Comparison of ENCODE assay signal across 22 cellular contexts in the genomic region with DNA sequence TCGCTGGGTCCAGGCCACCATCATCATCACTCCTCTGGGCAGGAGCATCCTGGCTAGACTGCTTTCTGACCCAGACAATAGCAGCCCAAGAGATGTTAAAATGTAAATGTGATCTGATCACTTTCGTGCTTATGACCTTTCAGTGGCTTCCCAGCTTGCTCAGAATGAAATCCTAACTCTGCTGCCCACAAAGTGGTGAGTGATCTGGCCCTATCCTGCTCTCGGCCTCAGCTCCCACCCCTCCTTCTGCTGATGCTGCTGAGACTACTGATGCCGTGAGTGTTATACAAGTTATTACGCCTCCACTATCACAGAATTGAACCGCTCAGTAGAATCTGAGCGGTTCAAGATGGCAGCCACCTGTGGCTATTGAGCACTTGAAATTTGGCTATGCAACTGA. TPM values are rescaled to one million over a fixed set of nuclear protein-coding genes. Genes with fewer than 3 reads are reported as not detected.
"Had no signal": no experiment of that assay in that cellular context is flagged by ENCODE, and none has a peak within 500 bp of the region (broad histone marks: within the 10 kb centered on the region; RNA-seq: fewer than 3 reads in every experiment).

No MANE protein-coding gene starts in this region.

- H3K4me1 ChIP-seq: breast epithelium, gastrocnemius medialis, thyroid gland had no signal

- H3K4me2 ChIP-seq: smooth muscle cell had no signal

- H3K27ac Mint-ChIP-seq: activated naive CD4-positive, alpha-beta T cell treated with anti-CD3 and anti-CD28 coated beads, Interleukin-2, amount 10 ng/mL, durations not matched to agents 7 days and 5 days; activated T-cell treated with anti-CD3 and anti-CD28 coated beads, Interleukin-2, amount 50 U/mL, for 24 hours; nephron; T-helper 1 cell treated with Interleukin-12 subunit alpha and Interleukin-12 subunit beta and Interleukin-4 antibody, amounts not matched to agents 30 μg/mL and 1 μg/mL, for 36 hours had no signal

- H3K4me3 Mint-ChIP-seq: activated naive CD4-positive, alpha-beta T cell treated with anti-CD3 and anti-CD28 coated beads, Interleukin-2, amount 10 ng/mL, durations not matched to agents 7 days and 5 days; activated T-cell treated with anti-CD3 and anti-CD28 coated beads, Interleukin-2, amount 50 U/mL, for 24 hours; nephron; T-helper 1 cell treated with Interleukin-12 subunit alpha and Interleukin-12 subunit beta and Interleukin-4 antibody, amounts not matched to agents 30 μg/mL and 1 μg/mL, for 36 hours had no signal

- H3K9me3 ChIP-seq: breast epithelium, gastrocnemius medialis, thyroid gland had no signal

- DNase-seq: activated effector memory CD4-positive, alpha-beta T cell treated with Interleukin-2 at 50 U/mL for 16 hours; activated naive CD4-positive, alpha-beta T cell treated with anti-CD3 and anti-CD28 coated beads, Interleukin-2, amount 10 ng/mL, durations not matched to agents 7 days and 5 days; activated T-cell treated with anti-CD3 and anti-CD28 coated beads, Interleukin-2, amount 50 U/mL, for 24 hours; cortex of kidney; effector CD4-positive, alpha-beta T cell; gastrocnemius medialis; head of caudate nucleus; kidney; nucleus accumbens; stimulated activated CD4-positive, alpha-beta T cell treated with anti-CD3 and anti-CD28 coated beads, Interleukin-4, amount 100 ng/mL, for 1 hour; thyroid gland had no signal

- H3K27me3 ChIP-seq: breast epithelium, gastrocnemius medialis, thyroid gland had no signal

- H3K4me1 Mint-ChIP-seq: activated naive CD4-positive, alpha-beta T cell treated with anti-CD3 and anti-CD28 coated beads, Interleukin-2, amount 10 ng/mL, durations not matched to agents 7 days and 5 days; nephron had no signal

- H3K9me3 Mint-ChIP-seq: activated naive CD4-positive, alpha-beta T cell treated with anti-CD3 and anti-CD28 coated beads, Interleukin-2, amount 10 ng/mL, durations not matched to agents 7 days and 5 days; activated T-cell treated with anti-CD3 and anti-CD28 coated beads, Interleukin-2, amount 50 U/mL, for 24 hours; nephron; T-helper 1 cell treated with Interleukin-12 subunit alpha and Interleukin-12 subunit beta and Interleukin-4 antibody, amounts not matched to agents 30 μg/mL and 1 μg/mL, for 36 hours had no signal

- H3K27me3 Mint-ChIP-seq: activated naive CD4-positive, alpha-beta T cell treated with anti-CD3 and anti-CD28 coated beads, Interleukin-2, amount 10 ng/mL, durations not matched to agents 7 days and 5 days; activated T-cell treated with anti-CD3 and anti-CD28 coated beads, Interleukin-2, amount 50 U/mL, for 24 hours had no signal

- H3K4me3 ChIP-seq: breast epithelium, gastrocnemius medialis, lung, smooth muscle cell, thyroid gland had no signal

- H3K36me3 ChIP-seq: breast epithelium, gastrocnemius medialis, thyroid gland had no signal

- H3K27ac ChIP-seq: breast epithelium, gastrocnemius medialis, thyroid gland had no signal

- H3K36me3 Mint-ChIP-seq: activated naive CD4-positive, alpha-beta T cell treated with anti-CD3 and anti-CD28 coated beads, Interleukin-2, amount 10 ng/mL, durations not matched to agents 7 days and 5 days had no signal

- ATAC-seq: activated CD4-positive, CD25-positive, alpha-beta regulatory T cell treated with anti-CD3 and anti-CD28 coated beads, Interleukin-2, amount 50 U/mL, for 24 hours; esophagus mucosa; gastrocnemius medialis; left lobe of liver; sciatic nerve had no signal

RNA-seq across cellular contexts. Expression of a gene that starts 26.2 kb away (rescaled TPM):
- total RNA-seq: astrocyte, gastrocnemius medialis, sciatic nerve, subcutaneous adipose tissue, thyroid gland had no signal
- polyA plus RNA-seq: smooth muscle cell had no signal

RNA-seq across cellular contexts. Expression of a gene that starts 48.7 kb away (rescaled TPM):
- total RNA-seq: smooth muscle cell had no signal
- polyA plus RNA-seq: smooth muscle cell had no signal
